Comparison of ENCODE assay signal across 29 cellular contexts in genomic region chr19:7194566-7194965, GRCh38.
"Had no signal": no experiment of that assay in that cellular context is flagged by ENCODE, and none has a peak within 500 bp of the region (broad histone marks: within the 10 kb centered on the region; RNA-seq: fewer than 3 reads in every experiment).

No MANE protein-coding gene starts in this region.

- H2AFZ ChIP-seq: neural progenitor cell had no signal

- H3K9me3 Mint-ChIP-seq: mesothelial cell of epicardium; natural killer cell; nephron progenitor cell; neural progenitor cell; stimulated activated memory B cell treated with anti-CD40 and anti-IgM and Interleukin-4, amounts not matched to agents 10 μg/mL and 1 μg/mL and 100 μg/mL, for 72 hours had no signal

- ATAC-seq: left cardiac atrium; left lung; natural killer cell; right lobe of liver; stimulated activated memory B cell treated with anti-CD40 and anti-IgM and Interleukin-4, amounts not matched to agents 10 μg/mL and 1 μg/mL and 100 μg/mL, for 72 hours; stimulated activated naive CD8-positive, alpha-beta T cell treated with anti-CD3 and anti-CD28 coated beads, Interleukin-15, Interleukin-2, amounts not matched to agents 100 U/mL and 50 U/mL, for 24 hours had no signal

- H3K4me3 Mint-ChIP-seq: mesothelial cell of epicardium; nephron progenitor cell; neural progenitor cell; stimulated activated memory B cell treated with anti-CD40 and anti-IgM and Interleukin-4, amounts not matched to agents 10 μg/mL and 1 μg/mL and 100 μg/mL, for 72 hours had no signal

- FAIRE-seq: keratinocyte had no signal

- H3K4me1 ChIP-seq: neural progenitor cell had no signal

- H3K27me3 Mint-ChIP-seq: naive B cell, progenitor cell of endocrine pancreas had no signal

- H3K27me3 ChIP-seq: neural progenitor cell, right atrium auricular region, right lobe of liver, stomach, testis, thyroid gland, transverse colon, upper lobe of left lung had no signal

- H3K36me3 Mint-ChIP-seq: mesothelial cell of epicardium; naive B cell; natural killer cell; neural progenitor cell; stimulated activated memory B cell treated with anti-CD40 and anti-IgM and Interleukin-4, amounts not matched to agents 10 μg/mL and 1 μg/mL and 100 μg/mL, for 72 hours had no signal

- H3K27ac Mint-ChIP-seq: mesothelial cell of epicardium; naive B cell; natural killer cell; nephron progenitor cell; neural progenitor cell; stimulated activated memory B cell treated with anti-CD40 and anti-IgM and Interleukin-4, amounts not matched to agents 10 μg/mL and 1 μg/mL and 100 μg/mL, for 72 hours had no signal

- H3K4me2 ChIP-seq: neural progenitor cell, smooth muscle cell had no signal

- DNase-seq: hippocampal formation; kidney glomerular epithelial cell; left cardiac atrium; left lung; mesendoderm; naive B cell; natural killer cell; nephron progenitor cell; occipital lobe; right lobe of liver; stimulated activated CD4-positive, alpha-beta T cell treated with anti-CD3 and anti-CD28 coated beads, Interleukin-1b, Interleukin-23, amount 100 ng/mL, for 48 hours; stimulated activated CD4-positive, alpha-beta T cell treated with anti-CD3 and anti-CD28 coated beads, Interleukin-2, amount 100 ng/mL, for 48 hours; stimulated activated CD4-positive, alpha-beta T cell treated with anti-CD3 and anti-CD28 coated beads, Interleukin-4, amount 100 ng/mL, for 4 hours; stimulated activated CD8-positive, alpha-beta memory T cell treated with anti-CD3 and anti-CD28 coated beads, Interleukin-4, amount 100 ng/mL, for 48 hours; stimulated activated naive CD8-positive, alpha-beta T cell treated with anti-CD3 and anti-CD28 coated beads, Interleukin-15, Interleukin-2, amounts not matched to agents 100 U/mL and 50 U/mL, for 24 hours; stomach; testis; thyroid gland; transverse colon; upper lobe of left lung had no signal

- H3K4me3 ChIP-seq: left lung, lung, neural progenitor cell, right atrium auricular region, right lobe of liver, smooth muscle cell, stomach, testis, thyroid gland, transverse colon, upper lobe of left lung had no signal

- H3K9me3 ChIP-seq: left lung, neutrophil, right atrium auricular region, right lobe of liver, stomach, testis, thyroid gland, transverse colon, upper lobe of left lung had no signal

- H3K36me3 ChIP-seq: left lung, neural progenitor cell, neutrophil, right atrium auricular region, right lobe of liver, stomach, thyroid gland, transverse colon, upper lobe of left lung had no signal

- H3K9ac ChIP-seq: neural progenitor cell had no signal

- H3K27ac ChIP-seq: left lung, neural progenitor cell, neutrophil, right atrium auricular region, right lobe of liver, thyroid gland, upper lobe of left lung had no signal
